11 cellular contexts compared by ENCODE assay signal in the genomic region with DNA sequence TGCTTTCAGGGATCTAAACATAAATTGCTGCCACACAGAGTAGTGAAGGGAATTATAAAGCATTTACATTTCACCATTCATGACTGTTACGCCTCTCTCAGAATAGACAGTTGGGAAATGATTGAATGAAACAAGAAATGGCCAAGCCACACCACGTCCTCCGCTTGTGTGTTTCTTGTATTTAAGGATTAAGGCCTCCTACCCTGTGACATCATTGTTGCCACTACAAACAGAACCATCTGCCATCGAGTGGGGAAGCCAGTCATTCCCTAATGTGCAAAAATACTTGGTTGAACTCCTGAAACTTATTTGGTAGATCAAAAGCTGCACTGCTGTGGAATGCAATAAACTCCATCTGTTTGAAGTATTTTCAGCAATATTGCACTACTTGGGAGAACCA.
A peak's percentile ranks its signal among the peaks of the same experiment; 100 is the strongest.
DNase-seq lines count a peak whose midpoint lies in the region; ATAC-seq and TF ChIP-seq lines count a peak whose summit lies in the region.
"Had no signal": no experiment of that assay in that cellular context is flagged by ENCODE, and none has a peak within 500 bp of the region (broad histone marks: within the 10 kb centered on the region; RNA-seq: fewer than 3 reads in every experiment).

No MANE protein-coding gene starts in this region.

- H3K27me3 ChIP-seq in GM23248 (replicated peaks; ENCODE audit: insufficient read depth) (no peaks in the 10 kb centered on the region), gastroesophageal sphincter (no peaks in the 10 kb centered on the region), thyroid gland (no peaks in the 10 kb centered on the region)
- H3K27me3 ChIP-seq: neutrophil had no signal

- no peaks in the 10 kb centered on the region for H3K27me3 Mint-ChIP-seq in T-helper 2 cell treated with Interferon-gamma antibody and Interleukin-4, amounts not matched to agents 5 μg/mL and 100 μg/mL, for 36 hours (ENCODE audit: low read depth)

- H3F3A ChIP-seq in GM23248 (ENCODE audit: insufficient read depth): peaks cover 43% of the 10 kb centered on the region

- in situ Hi-C loops in GM23248 (cut with MboI): no loop called here

- no peak overlapping the region for H3K4me3 Mint-ChIP-seq in T-helper 2 cell treated with Interferon-gamma antibody and Interleukin-4, amounts not matched to agents 5 μg/mL and 100 μg/mL, for 36 hours
- H3K4me3 Mint-ChIP-seq: T-helper 1 cell treated with Interleukin-12 subunit alpha and Interleukin-12 subunit beta and Interleukin-4 antibody, amounts not matched to agents 30 μg/mL and 1 μg/mL, for 36 hours had no signal

- H3K9me3 ChIP-seq in GM23248 (ENCODE audit: low read depth): no peaks in the 10 kb centered on the region
- H3K9me3 ChIP-seq in SK-N-MC (ENCODE audit: low read depth, low read length): no peaks in the 10 kb centered on the region
- H3K9me3 ChIP-seq in gastroesophageal sphincter: no peaks in the 10 kb centered on the region
- no peaks in the 10 kb centered on the region for H3K9me3 ChIP-seq in thyroid gland
- H3K9me3 ChIP-seq: neutrophil had no signal

- H3K27ac ChIP-seq in GM23248 (peak overlapping the region; percentile 94), SK-N-MC (peak overlapping the region; percentile 62), gastroesophageal sphincter (peak overlapping the region; percentile 69 to 82 (median 78)), thyroid gland (peak overlapping the region in 2 of 3 donors; percentile 62 to 83)
- H3K27ac ChIP-seq: neutrophil had no signal

- no peaks in the 10 kb centered on the region for H3K36me3 Mint-ChIP-seq in T-helper 2 cell treated with Interferon-gamma antibody and Interleukin-4, amounts not matched to agents 5 μg/mL and 100 μg/mL, for 36 hours (ENCODE audit: low read depth)

- H3K27ac Mint-ChIP-seq in T-helper 2 cell treated with Interferon-gamma antibody and Interleukin-4, amounts not matched to agents 5 μg/mL and 100 μg/mL, for 36 hours: no peak overlapping the region
- H3K27ac Mint-ChIP-seq: T-helper 1 cell treated with Interleukin-12 subunit alpha and Interleukin-12 subunit beta and Interleukin-4 antibody, amounts not matched to agents 30 μg/mL and 1 μg/mL, for 36 hours had no signal

- intact Hi-C loops in thyroid gland (cut with DNase I): no loop called here

- H3K9me2 ChIP-seq in GM23248 (ENCODE audit: insufficient read depth): no peaks in the 10 kb centered on the region

- H3K4me2 ChIP-seq in GM23248 (ENCODE audit: unreplicated experiment): peak overlapping the region; percentile 86

- H3K4me3 ChIP-seq in GM23248 (peak overlapping the region; percentile 52), SK-N-MC (no peak overlapping the region), gastroesophageal sphincter (no peak overlapping the region), thyroid gland (replicated peaks in 1 of 3) (no peak overlapping the region)

- no peaks in the 10 kb centered on the region for H3K4me1 Mint-ChIP-seq in T-helper 2 cell treated with Interferon-gamma antibody and Interleukin-4, amounts not matched to agents 5 μg/mL and 100 μg/mL, for 36 hours (ENCODE audit: low read depth)

- no peaks in the 10 kb centered on the region for H3K79me2 ChIP-seq in GM23248 (ENCODE audit: insufficient read depth)

- H3K36me3 ChIP-seq in GM23248 (ENCODE audit: low read depth) (no peaks in the 10 kb centered on the region), SK-N-MC (ENCODE audit: insufficient read depth, low read length) (no peaks in the 10 kb centered on the region), gastroesophageal sphincter (no peaks in the 10 kb centered on the region), thyroid gland (no peaks in the 10 kb centered on the region)
- H3K36me3 ChIP-seq: neutrophil had no signal

- no peaks in the 10 kb centered on the region for H3K9me3 Mint-ChIP-seq in T-helper 2 cell treated with Interferon-gamma antibody and Interleukin-4, amounts not matched to agents 5 μg/mL and 100 μg/mL, for 36 hours
- H3K9me3 Mint-ChIP-seq: T-helper 1 cell treated with Interleukin-12 subunit alpha and Interleukin-12 subunit beta and Interleukin-4 antibody, amounts not matched to agents 30 μg/mL and 1 μg/mL, for 36 hours had no signal

- H4K20me1 ChIP-seq in GM23248 (ENCODE audit: insufficient read depth): no peaks in the 10 kb centered on the region

- peaks cover 51% of the 10 kb centered on the region for H3K4me1 ChIP-seq in GM23248 (ENCODE audit: insufficient read depth)
- H3K4me1 ChIP-seq in gastroesophageal sphincter: peaks cover 11 to 51% (median 20%) of the 10 kb centered on the region in 3 donors
- peaks cover 14 to 20% of the 10 kb centered on the region in 2 donors for H3K4me1 ChIP-seq in thyroid gland

- WGBS in GM23248 (ENCODE audit: low coverage in 1 of 2, low lambda C conversion rate in 2 of 2, missing lambda C conversion rate in 2 of 2), 2 experiments: 11 to 21% methylated on average over 4 of the region's 4 CpGs
- 36 to 40% methylated on average over 4 of the region's 4 CpGs for WGBS in gastroesophageal sphincter (ENCODE audit: low coverage in 1 of 2), 2 donors
- WGBS in thyroid gland, 2 donors: 80 to 82% methylated on average over 4 of the region's 4 CpGs

- DNase-seq in GM23248 (peak; percentile 83), SK-N-MC (ENCODE audit: low read depth, low spot score) (no peak), thyroid gland (no peak), T-helper 1 cell (no peak), SK-N-DZ (ENCODE audit: low spot score) (no peak), KG1 (lab: John Stamatoyannopoulos, UW) (no peak)
- no peak for DNase-seq in T-helper 2 cell treated with Interferon-gamma antibody and Interleukin-4, amounts not matched to agents 5 μg/mL and 100 μg/mL, for 36 hours (ENCODE audit: low spot score)
- DNase-seq: NCI-H2107 had no signal

- TF ChIP-seq EP300 in gastroesophageal sphincter (IDR thresholded peaks at IDR 0.05): no peak

- no peak for TF ChIP-seq POLR2A in gastroesophageal sphincter (IDR thresholded peaks at IDR 0.05)
- TF ChIP-seq POLR2A in thyroid gland (IDR thresholded peaks at IDR 0.05): no peak

- H3K9ac ChIP-seq in GM23248 (peak overlapping the region; percentile 79), SK-N-MC (ENCODE audit: insufficient read length) (peak overlapping the region; percentile 19)

- TF ChIP-seq CTCF in gastroesophageal sphincter (IDR thresholded peaks at IDR 0.05) (no peak), thyroid gland (IDR thresholded peaks at IDR 0.05) (no peak)

- peak; percentile 30 for ATAC-seq in gastroesophageal sphincter

- H2AFZ ChIP-seq in GM23248: peak overlapping the region; percentile 51
